In the genomic region with DNA sequence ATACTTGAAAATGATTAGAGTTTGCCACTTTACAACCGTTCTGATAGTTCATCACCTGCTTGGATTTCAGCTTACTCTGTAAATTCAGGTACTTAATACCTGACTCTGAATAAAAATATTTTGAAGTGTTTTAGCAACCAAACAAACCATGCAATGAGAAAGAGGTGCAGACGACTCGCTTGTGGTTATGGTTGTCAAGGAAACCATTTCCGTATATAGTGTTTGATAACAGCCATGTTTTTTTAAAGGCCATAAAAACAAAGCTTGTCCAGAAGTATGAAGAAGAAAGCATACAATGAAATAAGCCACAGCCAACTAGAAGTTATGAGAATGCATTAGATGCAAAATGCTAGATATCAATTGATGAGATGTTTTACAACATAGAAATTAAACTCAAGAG, we compare ENCODE assay signal across 8 cellular contexts.
DNase-seq lines count a peak whose midpoint lies in the region; ATAC-seq and TF ChIP-seq lines count a peak whose summit lies in the region.

No MANE protein-coding gene starts in this region.

- H3K4me3 Mint-ChIP-seq in activated naive CD8-positive, alpha-beta T cell: peak overlapping the region; percentile 78
- H3K4me3 Mint-ChIP-seq in natural killer cell treated with Interleukin-12 subunit alpha and Interleukin-12 subunit beta and Interleukin-15 and Interleukin-18, amount 100 ng/mL, for 72 hours: peak overlapping the region; percentile 81
- H3K4me3 Mint-ChIP-seq in endodermal cell: no peak overlapping the region

- peaks cover under 1% of the 10 kb centered on the region for H3K9me3 Mint-ChIP-seq in activated naive CD8-positive, alpha-beta T cell (ENCODE audit: low read depth)
- H3K9me3 Mint-ChIP-seq in natural killer cell treated with Interleukin-12 subunit alpha and Interleukin-12 subunit beta and Interleukin-15 and Interleukin-18, amount 100 ng/mL, for 72 hours: no peaks in the 10 kb centered on the region
- H3K9me3 Mint-ChIP-seq in endodermal cell: no peaks in the 10 kb centered on the region

- H3K36me3 Mint-ChIP-seq in activated naive CD8-positive, alpha-beta T cell: peaks cover 1% of the 10 kb centered on the region
- H3K36me3 Mint-ChIP-seq in natural killer cell treated with Interleukin-12 subunit alpha and Interleukin-12 subunit beta and Interleukin-15 and Interleukin-18, amount 100 ng/mL, for 72 hours: no peaks in the 10 kb centered on the region
- H3K36me3 Mint-ChIP-seq in endodermal cell (ENCODE audit: low read depth): no peaks in the 10 kb centered on the region

- no peak overlapping the region for H3K4me3 ChIP-seq in endodermal cell (ENCODE audit: low read length)

- H3K9ac ChIP-seq in endodermal cell (ENCODE audit: extremely low read depth, low read length, poor library complexity, severe bottlenecking): no peak overlapping the region

- ATAC-seq in HG02852 (IDR thresholded peaks at IDR 0.05; ENCODE audit: unreplicated experiment) (peak; percentile 37), HG02678 (IDR thresholded peaks at IDR 0.05; ENCODE audit: unreplicated experiment) (no peak)
- peak; percentile 75 to 83 for ATAC-seq in natural killer cell treated with Interleukin-12 subunit alpha and Interleukin-12 subunit beta and Interleukin-15 and Interleukin-18, amount 100 ng/mL, for 72 hours

- whole genome bisulfite sequencing in endodermal cell (ENCODE audit: insufficient coverage in 1 of 2, insufficient read length in 1 of 2), 2 experiments: 76 to 88% methylated on average over 4 of the region's 4 CpGs

- H3K9me3 ChIP-seq in endodermal cell (ENCODE audit: control insufficient read depth, low read length): no peaks in the 10 kb centered on the region

- H3K4me1 Mint-ChIP-seq in activated naive CD8-positive, alpha-beta T cell (ENCODE audit: low read depth): peaks cover 80% of the 10 kb centered on the region
- H3K4me1 Mint-ChIP-seq in natural killer cell treated with Interleukin-12 subunit alpha and Interleukin-12 subunit beta and Interleukin-15 and Interleukin-18, amount 100 ng/mL, for 72 hours (ENCODE audit: low read depth in 2 of 2): peaks cover 31 to 51% of the 10 kb centered on the region in 2 donors
- H3K4me1 Mint-ChIP-seq in endodermal cell: peaks cover 2% of the 10 kb centered on the region

- DNase-seq in ELR (ENCODE audit: low read depth) (peak; percentile 73), NCI-H748 treated with DMSO at 0.1 percent for 48 hours (lab: John Stamatoyannopoulos, UW) (peak; percentile 68), NCI-H446 (lab: John Stamatoyannopoulos, UW) (no peak), endodermal cell (no peak)
- DNase-seq in natural killer cell treated with Interleukin-12 subunit alpha and Interleukin-12 subunit beta and Interleukin-15 and Interleukin-18, amount 100 ng/mL, for 72 hours (ENCODE audit: low spot score): peak; percentile 66

- no peaks in the 10 kb centered on the region for H3K4me1 ChIP-seq in endodermal cell (ENCODE audit: control insufficient read depth, insufficient read depth, low read length)

- H3K27me3 ChIP-seq in endodermal cell (ENCODE audit: control insufficient read depth, insufficient read depth, low read length, poor library complexity, severe bottlenecking): no peaks in the 10 kb centered on the region

- TF ChIP-seq CTCF in endodermal cell (conservative IDR thresholded peaks at IDR 0.05): no peak

- H3K27me3 Mint-ChIP-seq in activated naive CD8-positive, alpha-beta T cell: no peaks in the 10 kb centered on the region
- H3K27me3 Mint-ChIP-seq in natural killer cell treated with Interleukin-12 subunit alpha and Interleukin-12 subunit beta and Interleukin-15 and Interleukin-18, amount 100 ng/mL, for 72 hours: no peaks in the 10 kb centered on the region
- H3K27me3 Mint-ChIP-seq in endodermal cell (ENCODE audit: insufficient read depth): no peaks in the 10 kb centered on the region

- no peak overlapping the region for H3K27ac ChIP-seq in endodermal cell (ENCODE audit: low read depth, low read length)

- H3K36me3 ChIP-seq in endodermal cell (ENCODE audit: control insufficient read depth, insufficient read depth, low read length): no peaks in the 10 kb centered on the region

- H3K27ac Mint-ChIP-seq in activated naive CD8-positive, alpha-beta T cell: peak overlapping the region; percentile 90
- peak overlapping the region; percentile 87 to 97 for H3K27ac Mint-ChIP-seq in natural killer cell treated with Interleukin-12 subunit alpha and Interleukin-12 subunit beta and Interleukin-15 and Interleukin-18, amount 100 ng/mL, for 72 hours
- no peak overlapping the region for H3K27ac Mint-ChIP-seq in endodermal cell

Comparison
In these comparisons a context has a peak if more than half of its experiments do, and no peak if none do; other contexts are left out.
1. DNase-seq: peak in ELR (single experiment), NCI-H748 treated with DMSO at 0.1 percent for 48 hours (single experiment) and natural killer cell treated with Interleukin-12 subunit alpha and Interleukin-12 subunit beta and Interleukin-15 and Interleukin-18, amount 100 ng/mL, for 72 hours (single experiment); none in NCI-H446 (0 of 2) and endodermal cell (single experiment).